ENCODE assay signal across 23 cellular contexts in genomic region chr16:11285842-11286241, GRCh38. TPM values are rescaled to one million over a fixed set of nuclear protein-coding genes. Genes with fewer than 3 reads are reported as not detected.
"Had no signal": no experiment of that assay in that cellular context is flagged by ENCODE, and none has a peak within 500 bp of the region (broad histone marks: within the 10 kb centered on the region; RNA-seq: fewer than 3 reads in every experiment).

No MANE protein-coding gene starts in this region.

- H3K27ac ChIP-seq: adrenal gland, breast epithelium, spleen, suprapubic skin, vagina had no signal

- H3K27ac Mint-ChIP-seq: activated T-helper 2 cell treated with anti-CD3 and anti-CD28 coated beads, Interferon-gamma antibody, Interleukin-2, Interleukin-4, amounts not matched to agents 10 μg/mL and 5 μg/mL and 100 μg/mL, durations not matched to agents 14 hours and 24 hours and 36 hours; nephron had no signal

- H3K4me3 ChIP-seq: adrenal gland, breast epithelium, lung, spleen, suprapubic skin, vagina had no signal

- H3K9me3 ChIP-seq: adrenal gland, breast epithelium, spleen, suprapubic skin, vagina had no signal

- H3K36me3 ChIP-seq: adrenal gland, breast epithelium, spleen, suprapubic skin, vagina had no signal

- H3K9me3 Mint-ChIP-seq: activated T-helper 2 cell treated with anti-CD3 and anti-CD28 coated beads, Interferon-gamma antibody, Interleukin-2, Interleukin-4, amounts not matched to agents 10 μg/mL and 5 μg/mL and 100 μg/mL, durations not matched to agents 14 hours and 24 hours and 36 hours had no signal

- H3K4me1 Mint-ChIP-seq: nephron had no signal

- H3K4me1 ChIP-seq: adrenal gland, breast epithelium, spleen, suprapubic skin, vagina had no signal

- H3K4me3 Mint-ChIP-seq: nephron had no signal

- DNase-seq: activated naive CD4-positive, alpha-beta T cell treated with anti-CD3 and anti-CD28 coated beads, Interleukin-2, amount 50 U/mL, for 16 hours; adrenal gland; cerebellar nuclear complex; cortex of kidney; hypothalamus; islet precursor cell; posterior cingulate gyrus; spleen; stimulated activated CD4-positive, alpha-beta T cell treated with anti-CD3 and anti-CD28 coated beads, Interleukin-4, amount 100 ng/mL, for 4 hours; stimulated activated naive CD4-positive, alpha-beta T cell treated with Interleukin-2 at 50 U/mL for 16 hours; T-helper 1 cell; T-helper 9 cell; trophoblast cell had no signal

- H3K27me3 ChIP-seq: adrenal gland, breast epithelium, spleen, suprapubic skin, vagina had no signal

- FAIRE-seq: astrocyte, frontal cortex had no signal

RNA-seq across cellular contexts. Expression of gene PRM1, which starts 4.7 kb away (rescaled TPM):
- total RNA-seq: activated T-helper 2 cell treated with anti-CD3 and anti-CD28 coated beads, Interferon-gamma antibody, Interleukin-2, Interleukin-4, amounts not matched to agents 10 μg/mL and 5 μg/mL and 100 μg/mL, durations not matched to agents 14 hours and 24 hours and 36 hours; adrenal gland; astrocyte; breast epithelium; frontal cortex; lung; renal cortical epithelial cell; spleen; suprapubic skin; vagina had no signal
- polyA plus RNA-seq: adrenal gland, esophagus, lung, spleen had no signal

RNA-seq across cellular contexts. Expression of gene PRM2, which starts 9.6 kb away (rescaled TPM):
- total RNA-seq: activated T-helper 2 cell treated with anti-CD3 and anti-CD28 coated beads, Interferon-gamma antibody, Interleukin-2, Interleukin-4, amounts not matched to agents 10 μg/mL and 5 μg/mL and 100 μg/mL, durations not matched to agents 14 hours and 24 hours and 36 hours; adrenal gland; astrocyte; breast epithelium; frontal cortex; lung; renal cortical epithelial cell; spleen; suprapubic skin; vagina had no signal
- polyA plus RNA-seq: adrenal gland, esophagus, lung, spleen had no signal

RNA-seq across cellular contexts. Expression of gene PRM3, which starts 12.4 kb away (rescaled TPM):
- total RNA-seq: activated T-helper 2 cell treated with anti-CD3 and anti-CD28 coated beads, Interferon-gamma antibody, Interleukin-2, Interleukin-4, amounts not matched to agents 10 μg/mL and 5 μg/mL and 100 μg/mL, durations not matched to agents 14 hours and 24 hours and 36 hours; adrenal gland; astrocyte; breast epithelium; frontal cortex; lung; renal cortical epithelial cell; spleen; suprapubic skin; vagina had no signal
- polyA plus RNA-seq: adrenal gland, esophagus, lung, spleen had no signal

RNA-seq across cellular contexts. Expression of gene TNP2, which starts 16.7 kb away (rescaled TPM):
- total RNA-seq: activated T-helper 2 cell treated with anti-CD3 and anti-CD28 coated beads, Interferon-gamma antibody, Interleukin-2, Interleukin-4, amounts not matched to agents 10 μg/mL and 5 μg/mL and 100 μg/mL, durations not matched to agents 14 hours and 24 hours and 36 hours; adrenal gland; astrocyte; breast epithelium; frontal cortex; lung; renal cortical epithelial cell; spleen; suprapubic skin; vagina had no signal
- polyA plus RNA-seq: adrenal gland, esophagus, lung, spleen had no signal
